Comparison of ENCODE assay signal across 1 cellular context in the genomic region with DNA sequence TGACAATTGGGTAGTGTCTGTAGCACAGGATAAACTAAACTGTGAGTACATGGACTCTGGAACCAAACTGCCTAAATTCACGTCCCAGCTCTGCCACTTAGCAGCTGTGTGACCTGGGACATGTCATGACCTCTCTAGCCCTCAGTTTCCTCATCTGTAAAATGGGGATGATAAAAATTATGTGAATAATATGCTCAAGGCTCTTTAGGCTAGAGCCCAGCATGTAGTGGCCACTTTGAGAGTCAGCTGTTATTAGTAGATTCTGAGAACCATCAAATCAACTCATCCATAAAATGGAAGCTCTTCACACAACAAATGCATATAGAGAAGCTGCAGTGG.
TF ChIP-seq lines count a peak whose summit lies in the region.

No MANE protein-coding gene starts in this region.

TF ChIP-seq in K562, 482 proteins besides CTCF, POLR2A, EP300 and RAD21 (continued from another document):
- TF ChIP-seq ESRRA (IDR thresholded peaks at IDR 0.05; ENCODE audit: borderline replicate concordance, low read depth), result peak; percentile 81
- TF ChIP-seq HMBOX1 (IDR thresholded peaks at IDR 0.05), result no peak
- TF ChIP-seq WHSC1 (IDR thresholded peaks at IDR 0.05; ENCODE audit: low read length), result no peak
- TF ChIP-seq BCOR (IDR thresholded peaks at IDR 0.05), result 0 out of 2 replicates have a peak, but pooled peaks have one; percentile 41
